Comparison of ENCODE assay signal across 9 cellular contexts in genomic region chr4:114659386-114660008, GRCh38.
DNase-seq lines count a peak whose midpoint lies in the region; ATAC-seq, FAIRE-seq and TF ChIP-seq lines count a peak whose summit lies in the region.
"Had no signal": no experiment of that assay in that cellular context is flagged by ENCODE, and none has a peak within 500 bp of the region (broad histone marks: within the 10 kb centered on the region; RNA-seq: fewer than 3 reads in every experiment).

No MANE protein-coding gene starts in this region.

- no peaks in the 10 kb centered on the region for H3K27me3 ChIP-seq in OCI-LY1 (ENCODE audit: insufficient read depth, low read length)
- H3K27me3 ChIP-seq in astrocyte (ENCODE audit: insufficient read depth, low read length): no peaks in the 10 kb centered on the region
- H3K27me3 ChIP-seq: BLaER1 treated with 17β-estradiol and CSF1 and Interleukin-3, amounts not matched to agents 10 nM and 100 nM had no signal

- H3K9me3 Mint-ChIP-seq in astrocyte (ENCODE audit: unreplicated experiment): no peaks in the 10 kb centered on the region

- H3K27ac Mint-ChIP-seq in astrocyte (ENCODE audit: unreplicated experiment): peak overlapping the region; percentile 0

- H4K20me1 ChIP-seq in OCI-LY1 (ENCODE audit: insufficient read depth, low read length): peaks cover 2% of the 10 kb centered on the region; the same call in 1 of the 2 replicates
- no peaks in the 10 kb centered on the region for H4K20me1 ChIP-seq in astrocyte (ENCODE audit: insufficient read depth, low read length)
- H4K20me1 ChIP-seq: BLaER1 treated with 17β-estradiol and CSF1 and Interleukin-3, amounts not matched to agents 10 nM and 100 nM had no signal

- FAIRE-seq in HTR-8/SVneo (lab: Jason Lieb, UNC): peak; percentile 63
- FAIRE-seq in astrocyte (lab: Jason Lieb, UNC): peak; percentile 98

- no peak overlapping the region for H3K27ac ChIP-seq in OCI-LY1 (ENCODE audit: low read depth, low read length, poor library complexity, severe bottlenecking)
- no peak overlapping the region for H3K27ac ChIP-seq in astrocyte (ENCODE audit: low read depth, low read length)
- H3K27ac ChIP-seq: BLaER1 treated with 17β-estradiol and CSF1 and Interleukin-3, amounts not matched to agents 10 nM and 100 nM had no signal

- H3K9ac ChIP-seq in OCI-LY1 (ENCODE audit: low read length): no peak overlapping the region
- no peak overlapping the region for H3K9ac ChIP-seq in astrocyte (ENCODE audit: low read length)
- H3K9ac ChIP-seq: BLaER1 treated with 17β-estradiol and CSF1 and Interleukin-3, amounts not matched to agents 10 nM and 100 nM had no signal

- H3K4me2 ChIP-seq in OCI-LY1 (ENCODE audit: low read length): no peak overlapping the region
- H3K4me2 ChIP-seq in astrocyte (ENCODE audit: low read length): no peak overlapping the region
- H3K4me2 ChIP-seq: BLaER1 treated with 17β-estradiol and CSF1 and Interleukin-3, amounts not matched to agents 10 nM and 100 nM had no signal

- no peak overlapping the region for H3K4me3 Mint-ChIP-seq in astrocyte (ENCODE audit: unreplicated experiment)

- no peaks in the 10 kb centered on the region for H3K36me3 Mint-ChIP-seq in astrocyte (ENCODE audit: low read depth, unreplicated experiment)

- H3K9me3 ChIP-seq in OCI-LY1 (ENCODE audit: low read length) (no peaks in the 10 kb centered on the region), astrocyte (ENCODE audit: insufficient read depth, low read depth, low read length) (no peaks in the 10 kb centered on the region)
- H3K9me3 ChIP-seq: BLaER1 treated with 17β-estradiol and CSF1 and Interleukin-3, amounts not matched to agents 10 nM and 100 nM had no signal

- no peak overlapping the region for H3K4me3 ChIP-seq in OCI-LY1 (ENCODE audit: low read depth, low read length, poor library complexity, severe bottlenecking)
- H3K4me3 ChIP-seq in astrocyte (ENCODE audit: insufficient read depth, low read depth, low read length): no peak overlapping the region
- H3K4me3 ChIP-seq: BLaER1 treated with 17β-estradiol and CSF1 and Interleukin-3, amounts not matched to agents 10 nM and 100 nM had no signal

- no peaks in the 10 kb centered on the region for H3K4me1 Mint-ChIP-seq in astrocyte (ENCODE audit: low read depth, unreplicated experiment)

- peak; percentile 95 for TF ChIP-seq CTCF in OCI-LY1 (IDR thresholded peaks at IDR 0.05; ENCODE audit: low read length)
- TF ChIP-seq CTCF in astrocyte (IDR thresholded peaks at IDR 0.05; ENCODE audit: insufficient read depth, low read depth, low read length): peak; percentile 96

- H3K4me1 ChIP-seq in OCI-LY1 (ENCODE audit: insufficient read depth, low read length, severe bottlenecking) (no peaks in the 10 kb centered on the region), astrocyte (ENCODE audit: insufficient read depth, low read length) (no peaks in the 10 kb centered on the region)
- H3K4me1 ChIP-seq: BLaER1 treated with 17β-estradiol and CSF1 and Interleukin-3, amounts not matched to agents 10 nM and 100 nM had no signal

- H2AFZ ChIP-seq in OCI-LY1 (ENCODE audit: low read length) (no peak overlapping the region), astrocyte (ENCODE audit: low read depth, low read length) (no peak overlapping the region)

- H3K27me3 Mint-ChIP-seq in astrocyte (ENCODE audit: low read depth, unreplicated experiment): no peaks in the 10 kb centered on the region

- no peaks in the 10 kb centered on the region for H3K9me2 ChIP-seq in OCI-LY1 (ENCODE audit: low read depth, low read length)

- no peaks in the 10 kb centered on the region for H3F3A ChIP-seq in OCI-LY1 (ENCODE audit: insufficient read depth, low read length)

- peak; percentile 97 for ATAC-seq in GM21619 (IDR thresholded peaks at IDR 0.05; ENCODE audit: unreplicated experiment)

- DNase-seq in NCI-H524 (lab: John Stamatoyannopoulos, UW) (peak; percentile 27 to 65), NCI-H524 treated with DMSO at 0.1 percent for 48 hours (lab: John Stamatoyannopoulos, UW) (no peak), HTR-8/SVneo (ENCODE audit: insufficient read length, low spot score) (peak; percentile 52), astrocyte (ENCODE audit: low read depth) (peak; percentile 51), hippocampal formation (lab: John Stamatoyannopoulos, UW) (peak; percentile 69 to 77), smooth muscle cell of the brain vasculature (ENCODE audit: low read depth, low spot score) (peak; percentile 58)

- H3K79me2 ChIP-seq in OCI-LY1 (ENCODE audit: insufficient read depth, low read length) (no peaks in the 10 kb centered on the region), astrocyte (ENCODE audit: insufficient read depth, low read length) (no peaks in the 10 kb centered on the region)

- H3K36me3 ChIP-seq in OCI-LY1 (ENCODE audit: insufficient read depth, low read length): peaks cover under 1% of the 10 kb centered on the region; the same call in 1 of the 2 replicates
- H3K36me3 ChIP-seq in astrocyte (ENCODE audit: insufficient read depth, low read length): no peaks in the 10 kb centered on the region
